8 cellular contexts compared by ENCODE assay signal in the genomic region with DNA sequence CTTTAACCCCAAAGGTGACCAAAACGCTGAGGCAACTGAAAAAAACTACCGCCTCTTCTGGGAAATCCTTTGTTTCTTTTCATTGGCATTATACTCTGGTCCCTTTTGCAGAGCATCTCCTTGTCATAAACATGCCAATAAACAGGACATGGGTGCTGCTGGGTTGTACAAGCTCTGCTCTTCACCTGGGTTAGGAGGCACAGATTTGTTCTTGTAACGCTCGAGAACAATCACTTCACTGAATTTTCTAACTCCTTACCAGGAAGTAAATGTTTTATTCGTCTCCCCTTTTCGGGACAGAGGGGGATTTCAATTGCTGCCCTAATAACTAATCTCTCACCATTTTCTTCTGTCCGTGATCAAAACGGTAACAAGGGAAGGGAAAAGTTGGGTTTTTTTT. TPM values are rescaled to one million over a fixed set of nuclear protein-coding genes. Genes with fewer than 3 reads are reported as not detected.
A peak's percentile ranks its signal among the peaks of the same experiment; 100 is the strongest.
DNase-seq lines count a peak whose midpoint lies in the region; ATAC-seq and TF ChIP-seq lines count a peak whose summit lies in the region.

No MANE protein-coding gene starts in this region.

- intact Hi-C loops in MCF 10A (cut with micrococcal nuclease) (no loop called here), mucosa of descending colon (cut with DNase I, micrococcal nuclease) (no loop called here)

- peaks cover 10% of the 10 kb centered on the region for H3K27me3 ChIP-seq in ACC112 (ENCODE audit: insufficient read depth, low read length)

- no peak for DNase-seq in HFFc6
- peak; percentile 9 for DNase-seq in MCF 10A (ENCODE audit: unreplicated experiment)
- DNase-seq in mucosa of descending colon: peak in 1 of 3 donors; percentile 13
- DNase-seq in KG1 (lab: John Stamatoyannopoulos, UW): no peak
- no peak for DNase-seq in NCI-H446 treated with DMSO at 0.1 percent for 48 hours (lab: John Stamatoyannopoulos, UW)
- no peak for DNase-seq in NCI-H1048 (lab: John Stamatoyannopoulos, UW)

- H3K27ac ChIP-seq in ACC112 (ENCODE audit: low read depth, low read length): no peak overlapping the region

- TF ChIP-seq CTCF in HFFc6 (IDR thresholded peaks at IDR 0.05) (no peak), MCF 10A (IDR thresholded peaks at IDR 0.05; ENCODE audit: unreplicated experiment) (no peak), mucosa of descending colon (IDR thresholded peaks at IDR 0.05) (no peak)

- H3K27ac Mint-ChIP-seq in HFFc6 (no peak overlapping the region), MCF 10A (ENCODE audit: low read depth, unreplicated experiment) (peak overlapping the region; percentile 64)

- POLR2A ChIA-PET in MCF 10A (lab: Yijun Ruan, JAX): no interaction called here

- H3K79me2 ChIP-seq in ACC112 (ENCODE audit: control insufficient read depth, insufficient read depth, low read length, unreplicated experiment): no peaks in the 10 kb centered on the region

- ATAC-seq in mucosa of descending colon (peak; percentile 9), GM19452 (IDR thresholded peaks at IDR 0.05; ENCODE audit: unreplicated experiment) (no peak)

- H3K27me3 Mint-ChIP-seq in HFFc6 (ENCODE audit: insufficient read depth) (peaks cover 30% of the 10 kb centered on the region), MCF 10A (ENCODE audit: insufficient read depth, unreplicated experiment) (peaks cover 24% of the 10 kb centered on the region)

- H3K9me3 ChIP-seq in mucosa of descending colon: no peaks in the 10 kb centered on the region

- H3K4me1 ChIP-seq in ACC112 (ENCODE audit: control insufficient read depth, insufficient read depth, low read length, unreplicated experiment) (peaks cover 4% of the 10 kb centered on the region), mucosa of descending colon (ENCODE audit: low read depth) (peaks cover 10% of the 10 kb centered on the region)

- no peaks in the 10 kb centered on the region for H3K36me3 Mint-ChIP-seq in HFFc6 (ENCODE audit: low read depth)
- H3K36me3 Mint-ChIP-seq in MCF 10A (ENCODE audit: insufficient read depth, unreplicated experiment): no peaks in the 10 kb centered on the region

- H3K4me1 Mint-ChIP-seq in HFFc6 (ENCODE audit: low read depth) (peaks cover 19% of the 10 kb centered on the region), MCF 10A (ENCODE audit: insufficient read depth, unreplicated experiment) (peaks cover under 1% of the 10 kb centered on the region)

- peak overlapping the region; percentile 92 for H3K4me3 Mint-ChIP-seq in HFFc6
- H3K4me3 Mint-ChIP-seq in MCF 10A (ENCODE audit: unreplicated experiment): peak overlapping the region; percentile 78

- H3K36me3 ChIP-seq in ACC112 (ENCODE audit: insufficient read depth, low read length) (no peaks in the 10 kb centered on the region), mucosa of descending colon (ENCODE audit: low read depth) (no peaks in the 10 kb centered on the region)

- H2AFZ ChIP-seq in ACC112 (ENCODE audit: low read length, unreplicated experiment): peak overlapping the region; percentile 75

- H3K4me3 ChIP-seq in ACC112 (ENCODE audit: low read depth, low read length): peak overlapping the region; percentile 83
- H3K4me3 ChIP-seq in mucosa of descending colon: peak overlapping the region; percentile 36

- no peaks in the 10 kb centered on the region for H3K9me3 Mint-ChIP-seq in HFFc6
- no peaks in the 10 kb centered on the region for H3K9me3 Mint-ChIP-seq in MCF 10A (ENCODE audit: unreplicated experiment)

- CTCF ChIA-PET in MCF 10A (lab: Yijun Ruan, JAX): interaction anchor here (0.7 to 1.7 kb wide), 2 partner anchors 62 to 63 kb away, joined by 4 read pairs; no protein-coding TSS in a partner anchor

- BruUV-seq in MCF 10A (replicated peaks; lab: Mats Ljungman, UMichigan): no TSS peak

RNA-seq across cellular contexts. Expression of gene PLCH1, which starts 1.3 kb away (rescaled TPM):
- total RNA-seq in HFFc6 (2021; fragmentation: NEBNext Ultra II Directional; extraction: Animal tissue kit (Norgen Biotek cat#: 25700)): not detected
- total RNA-seq in MCF 10A (2022) (0.10 and 0.12 TPM in 2 replicates), mucosa of descending colon (10 to 100 TPM in 2 of 3 donors, 1 to 10 TPM in 1; 4.2 to 13.2 (median 10.2) TPM)
